Comparison of ENCODE assay signal across 15 cellular contexts in genomic region chr20:49424536-49424935, GRCh38. TPM values are rescaled to one million over a fixed set of nuclear protein-coding genes. Genes with fewer than 3 reads are reported as not detected.
A peak's percentile ranks its signal among the peaks of the same experiment; 100 is the strongest.
DNase-seq lines count a peak whose midpoint lies in the region; ATAC-seq and TF ChIP-seq lines count a peak whose summit lies in the region.
"Had no signal": no experiment of that assay in that cellular context is flagged by ENCODE, and none has a peak within 500 bp of the region (broad histone marks: within the 10 kb centered on the region; RNA-seq: fewer than 3 reads in every experiment).

No MANE protein-coding gene starts in this region.

- H3K27ac Mint-ChIP-seq in brain (peak overlapping the region; percentile 12 to 98 (median 77)), neural progenitor cell (no peak overlapping the region)
- H3K27ac Mint-ChIP-seq: activated naive CD8-positive, alpha-beta T cell; stimulated activated naive CD8-positive, alpha-beta T cell treated with anti-CD3 and anti-CD28 coated beads, Interleukin-15, Interleukin-2, amounts not matched to agents 100 ng/mL and 50 ng/mL, for 24 hours had no signal

- ATAC-seq in HG02973 (IDR thresholded peaks at IDR 0.05; ENCODE audit: unreplicated experiment), result no peak
- ATAC-seq: right cardiac atrium had no signal

- peaks cover 45% of the 10 kb centered on the region for H3K4me1 Mint-ChIP-seq in brain
- peaks cover 11% of the 10 kb centered on the region for H3K4me1 Mint-ChIP-seq in neural progenitor cell

- no peaks in the 10 kb centered on the region for H3K9me3 ChIP-seq in neural progenitor cell (ENCODE audit: low read depth)
- H3K9me3 ChIP-seq in Karpas-422 (ENCODE audit: low read length), result no peaks in the 10 kb centered on the region

- H4K20me1 ChIP-seq in neural progenitor cell (ENCODE audit: low read depth) (no peaks in the 10 kb centered on the region), Karpas-422 (ENCODE audit: insufficient read depth, low read depth, low read length) (no peaks in the 10 kb centered on the region)

- peak overlapping the region in 3 of 5 experiments; percentile 31 to 56 (median 34) for H3K4me3 Mint-ChIP-seq in brain
- H3K4me3 Mint-ChIP-seq in neural progenitor cell, result no peak overlapping the region
- H3K4me3 Mint-ChIP-seq: activated naive CD8-positive, alpha-beta T cell; stimulated activated naive CD8-positive, alpha-beta T cell treated with anti-CD3 and anti-CD28 coated beads, Interleukin-15, Interleukin-2, amounts not matched to agents 100 ng/mL and 50 ng/mL, for 24 hours had no signal

- no peaks in the 10 kb centered on the region for H3K27me3 ChIP-seq in neural progenitor cell
- H3K27me3 ChIP-seq in Karpas-422 (ENCODE audit: low read length), result no peaks in the 10 kb centered on the region

- H3K27me3 Mint-ChIP-seq in brain (no peaks in the 10 kb centered on the region), neural progenitor cell (ENCODE audit: insufficient read depth, low read depth) (peaks cover 5% of the 10 kb centered on the region)

- H2AFZ ChIP-seq in neural progenitor cell (replicated peaks) (no peak overlapping the region), Karpas-422 (ENCODE audit: low read length) (no peak overlapping the region)

- no peaks in the 10 kb centered on the region for H3K36me3 Mint-ChIP-seq in brain
- H3K36me3 Mint-ChIP-seq in neural progenitor cell, result no peaks in the 10 kb centered on the region
- H3K36me3 Mint-ChIP-seq: activated naive CD8-positive, alpha-beta T cell had no signal

- H3K79me2 ChIP-seq in neural progenitor cell (ENCODE audit: low read depth) (no peaks in the 10 kb centered on the region), Karpas-422 (ENCODE audit: low read length) (no peaks in the 10 kb centered on the region)

- H3K27ac ChIP-seq in neural progenitor cell (no peak overlapping the region), Karpas-422 (ENCODE audit: low read length) (no peak overlapping the region)
- H3K27ac ChIP-seq: epithelial cell of prostate had no signal

- no peaks in the 10 kb centered on the region for H3K4me1 ChIP-seq in neural progenitor cell
- no peaks in the 10 kb centered on the region for H3K4me1 ChIP-seq in Karpas-422 (ENCODE audit: low read length)

- peaks cover 0 to 5% (median 0%) of the 10 kb centered on the region in 5 experiments for H3K9me3 Mint-ChIP-seq in brain
- H3K9me3 Mint-ChIP-seq in neural progenitor cell, result no peaks in the 10 kb centered on the region
- H3K9me3 Mint-ChIP-seq: stimulated activated naive CD8-positive, alpha-beta T cell treated with anti-CD3 and anti-CD28 coated beads, Interleukin-15, Interleukin-2, amounts not matched to agents 100 ng/mL and 50 ng/mL, for 24 hours had no signal

- no peaks in the 10 kb centered on the region for H3K36me3 ChIP-seq in neural progenitor cell
- no peaks in the 10 kb centered on the region for H3K36me3 ChIP-seq in Karpas-422 (ENCODE audit: insufficient read depth, low read length)

- no peak overlapping the region for H3K4me3 ChIP-seq in neural progenitor cell
- no peak overlapping the region for H3K4me3 ChIP-seq in Karpas-422 (ENCODE audit: low read length)

- H3K9ac ChIP-seq in neural progenitor cell (no peak overlapping the region), Karpas-422 (ENCODE audit: low read length) (no peak overlapping the region)

- TF ChIP-seq CTCF in brain (conservative IDR thresholded peaks at IDR 0.05), result no peak
- TF ChIP-seq CTCF in neural progenitor cell (IDR thresholded peaks at IDR 0.05), result no peak

- H3K4me2 ChIP-seq in neural progenitor cell, result no peak overlapping the region
- H3K4me2 ChIP-seq in Karpas-422 (ENCODE audit: low read depth, low read length, poor library complexity, severe bottlenecking), result no peak overlapping the region

- no peaks in the 10 kb centered on the region for H3F3A ChIP-seq in neural progenitor cell (ENCODE audit: low read depth)

- no peaks in the 10 kb centered on the region for H3K9me2 ChIP-seq in Karpas-422 (replicated peaks; ENCODE audit: insufficient read depth, low read length)

- DNase-seq in EH (ENCODE audit: low read depth), result peak; percentile 47
- DNase-seq in NCI-H1694 treated with DMSO at 0.1 percent for 48 hours (lab: John Stamatoyannopoulos, UW), result peak; percentile 56
- peak; percentile 43 for DNase-seq in neural progenitor cell (ENCODE audit: low spot score)
- no peak for DNase-seq in NK-92 treated with Interleukin-12 subunit alpha and Interleukin-12 subunit beta, amount 100 ng/mL, for 24 hours (lab: John Stamatoyannopoulos, UW)
- no peak for DNase-seq in Karpas-422
- DNase-seq in amniotic stem cell (lab: John Stamatoyannopoulos, UW), result no peak
- DNase-seq: GDM1, MV-4-11, NCI-H524 treated with DMSO at 0.1 percent for 48 hours, right cardiac atrium had no signal

RNA-seq across cellular contexts. Expression of gene KCNB1, which starts 57.9 kb away (rescaled TPM):
- 8.4 TPM for polyA plus RNA-seq in brain (ENCODE audit: insufficient read depth, low read depth, low replicate concordance)
- 0.97 and 1.0 TPM in 2 replicates for total RNA-seq in neural progenitor cell (ENCODE audit: low replicate concordance)
- total RNA-seq in Karpas-422 (2014; rRNA removed; shearing (Covaris generic); ENCODE audit: low replicate concordance), result not detected in 2 replicates

Comparison
In these comparisons a context has a peak if more than half of its experiments do, and no peak if none do; other contexts are left out.
1. DNase-seq: peak in EH (single experiment), NCI-H1694 treated with DMSO at 0.1 percent for 48 hours (single experiment) and neural progenitor cell (single experiment); none in NK-92 treated with Interleukin-12 subunit alpha and Interleukin-12 subunit beta, amount 100 ng/mL, for 24 hours (single experiment), Karpas-422 (single experiment) and amniotic stem cell (single experiment).